10 cellular contexts compared by ENCODE assay signal in genomic region chr12:116055895-116056607, GRCh38.
"Had no signal": no experiment of that assay in that cellular context is flagged by ENCODE, and none has a peak within 500 bp of the region (broad histone marks: within the 10 kb centered on the region; RNA-seq: fewer than 3 reads in every experiment).

No MANE protein-coding gene starts in this region.

- H3K9me3 Mint-ChIP-seq: nephron had no signal

- H3K4me3 Mint-ChIP-seq: nephron had no signal

- DNase-seq: activated gamma-delta T cell; foreskin fibroblast; glutamatergic neuron; mammary epithelial cell; right lobe of liver; spleen; stimulated activated CD4-positive, alpha-beta T cell treated with anti-CD3 and anti-CD28 coated beads, Interleukin-1b, Interleukin-23, amount 100 ng/mL, for 48 hours; stimulated activated naive CD4-positive, alpha-beta T cell; upper lobe of left lung had no signal

- ATAC-seq: right lobe of liver had no signal
